10 cellular contexts compared by ENCODE assay signal in genomic region chr3:193620650-193621049, GRCh38. TPM values are rescaled to one million over a fixed set of nuclear protein-coding genes. Genes with fewer than 3 reads are reported as not detected.
DNase-seq lines count a peak whose midpoint lies in the region; ATAC-seq, FAIRE-seq and TF ChIP-seq lines count a peak whose summit lies in the region.
"Had no signal": no experiment of that assay in that cellular context is flagged by ENCODE, and none has a peak within 500 bp of the region (broad histone marks: within the 10 kb centered on the region; RNA-seq: fewer than 3 reads in every experiment).

No MANE protein-coding gene starts in this region.

- no peaks in the 10 kb centered on the region for H3K27me3 Mint-ChIP-seq in activated T-helper 2 cell treated with anti-CD3 and anti-CD28 coated beads, Interferon-gamma antibody, Interleukin-2, Interleukin-4, amounts not matched to agents 10 μg/mL and 5 μg/mL and 100 μg/mL, durations not matched to agents 14 hours and 24 hours and 36 hours (ENCODE audit: low read depth)
- H3K27me3 Mint-ChIP-seq: brain had no signal

- in situ Hi-C loops in HAP-1 (cut with MboI; ENCODE audit: low sequenced_read_pairs): no loop called here

- TF ChIP-seq CTCF in A549 (IDR thresholded peaks at IDR 0.05): no peak

- H2BK120ac ChIP-seq in mesendoderm (ENCODE audit: low read depth, low read length): no peak overlapping the region

- POLR2A ChIA-PET in A549 (lab: Yijun Ruan, JAX): no interaction called here

- DNase-seq in A549 (ENCODE audit: low read depth in 1 of 2, low spot score in 1 of 2) (peak in 1 of 2 experiments; percentile 1), NCI-H510A treated with DMSO at 0.1 percent for 48 hours (lab: John Stamatoyannopoulos, UW) (no peak), mesendoderm (no peak), HAP-1 (ENCODE audit: low spot score in 2 of 2) (no peak)
- no peak for DNase-seq in activated T-helper 2 cell treated with anti-CD3 and anti-CD28 coated beads, Interferon-gamma antibody, Interleukin-2, Interleukin-4, amounts not matched to agents 10 μg/mL and 5 μg/mL and 100 μg/mL, durations not matched to agents 14 hours and 24 hours and 36 hours (ENCODE audit: low spot score)
- DNase-seq in stimulated activated CD4-positive, alpha-beta T cell treated with anti-CD3 and anti-CD28 coated beads, Interleukin-2, amount 100 ng/mL, for 48 hours: no peak
- DNase-seq: CD8-positive, alpha-beta T cell had no signal

- H3K4me2 ChIP-seq in A549 (peak overlapping the region; percentile 32; the same call in 1 of the 3 replicates), mesendoderm (ENCODE audit: low read length) (no peak overlapping the region)

- ATAC-seq in A549: no peak
- ATAC-seq in GM18867 (IDR thresholded peaks at IDR 0.05; ENCODE audit: unreplicated experiment): peak; percentile 79
- peak; percentile 98 for ATAC-seq in HG02870 (IDR thresholded peaks at IDR 0.05; ENCODE audit: unreplicated experiment)
- ATAC-seq: CD8-positive, alpha-beta T cell had no signal

- no peak overlapping the region for H2AK5ac ChIP-seq in mesendoderm (ENCODE audit: low read length)

- no peak overlapping the region for H3K56ac ChIP-seq in mesendoderm (ENCODE audit: low read length)

- H3K9ac ChIP-seq in mesendoderm (ENCODE audit: low read length): no peak overlapping the region

- no peaks in the 10 kb centered on the region for H3K27me3 ChIP-seq in mesendoderm (ENCODE audit: insufficient read depth, low read length, poor library complexity)
- H3K27me3 ChIP-seq in HAP-1 (ENCODE audit: low read depth): no peaks in the 10 kb centered on the region

- no peak for FAIRE-seq in A549 (lab: Jason Lieb, UNC)

- no peaks in the 10 kb centered on the region for H3K9me3 Mint-ChIP-seq in activated T-helper 2 cell treated with anti-CD3 and anti-CD28 coated beads, Interferon-gamma antibody, Interleukin-2, Interleukin-4, amounts not matched to agents 10 μg/mL and 5 μg/mL and 100 μg/mL, durations not matched to agents 14 hours and 24 hours and 36 hours
- H3K9me3 Mint-ChIP-seq: brain; CD8-positive, alpha-beta T cell had no signal

- H3K4me1 ChIP-seq in A549 (peaks cover 11% of the 10 kb centered on the region), mesendoderm (ENCODE audit: control insufficient read depth, low read depth, low read length) (no peaks in the 10 kb centered on the region), HAP-1 (no peaks in the 10 kb centered on the region)

- H3K4me3 ChIP-seq in A549: no peak overlapping the region
- H3K4me3 ChIP-seq in mesendoderm (ENCODE audit: low read length): no peak overlapping the region
- no peak overlapping the region for H3K4me3 ChIP-seq in HAP-1

- H3K23ac ChIP-seq in mesendoderm (ENCODE audit: low read length): no peak overlapping the region

- no peak for TF ChIP-seq POLR2A in A549 (IDR thresholded peaks at IDR 0.05; ENCODE audit: low read length)

- TF ChIP-seq RAD21 in A549 (conservative IDR thresholded peaks at IDR 0.05 in 1 of 2, IDR thresholded peaks at IDR 0.05 in 1 of 2): no peak

- no peak overlapping the region for H2BK15ac ChIP-seq in mesendoderm (replicated peaks; ENCODE audit: low read depth)

- no peak overlapping the region for H3K18ac ChIP-seq in mesendoderm (ENCODE audit: low read length)

- H3K4me1 Mint-ChIP-seq in activated T-helper 2 cell treated with anti-CD3 and anti-CD28 coated beads, Interferon-gamma antibody, Interleukin-2, Interleukin-4, amounts not matched to agents 10 μg/mL and 5 μg/mL and 100 μg/mL, durations not matched to agents 14 hours and 24 hours and 36 hours (ENCODE audit: low read depth): peaks cover 40% of the 10 kb centered on the region

- H2BK5ac ChIP-seq in mesendoderm (ENCODE audit: low read length): no peak overlapping the region

- no peaks in the 10 kb centered on the region for H3K79me2 ChIP-seq in mesendoderm (ENCODE audit: control insufficient read depth, insufficient read depth, low read length)

- H4K5ac ChIP-seq in mesendoderm (ENCODE audit: low read length): no peak overlapping the region

- peaks cover 71% of the 10 kb centered on the region for H3K36me3 Mint-ChIP-seq in activated T-helper 2 cell treated with anti-CD3 and anti-CD28 coated beads, Interferon-gamma antibody, Interleukin-2, Interleukin-4, amounts not matched to agents 10 μg/mL and 5 μg/mL and 100 μg/mL, durations not matched to agents 14 hours and 24 hours and 36 hours (ENCODE audit: low read depth)

- intact Hi-C loops in activated T-helper 2 cell treated with anti-CD3 and anti-CD28 coated beads, Interferon-gamma antibody, Interleukin-2, Interleukin-4, amounts not matched to agents 10 μg/mL and 5 μg/mL and 100 μg/mL, durations not matched to agents 14 hours and 24 hours and 36 hours (cut with micrococcal nuclease): no loop called here

- H3K4ac ChIP-seq in mesendoderm (ENCODE audit: low read depth, low read length): no peak overlapping the region

- CTCF ChIA-PET in A549 (lab: Yijun Ruan, JAX): no interaction called here

- H3K27ac ChIP-seq in A549 (no peak overlapping the region), mesendoderm (ENCODE audit: low read depth, low read length) (no peak overlapping the region)

- H3K4me3 Mint-ChIP-seq in activated T-helper 2 cell treated with anti-CD3 and anti-CD28 coated beads, Interferon-gamma antibody, Interleukin-2, Interleukin-4, amounts not matched to agents 10 μg/mL and 5 μg/mL and 100 μg/mL, durations not matched to agents 14 hours and 24 hours and 36 hours (ENCODE audit: low read depth): peak overlapping the region; percentile 14
- H3K4me3 Mint-ChIP-seq: brain; CD8-positive, alpha-beta T cell had no signal

- peak overlapping the region; percentile 71 for H3K27ac Mint-ChIP-seq in activated T-helper 2 cell treated with anti-CD3 and anti-CD28 coated beads, Interferon-gamma antibody, Interleukin-2, Interleukin-4, amounts not matched to agents 10 μg/mL and 5 μg/mL and 100 μg/mL, durations not matched to agents 14 hours and 24 hours and 36 hours

- TF ChIP-seq EP300 in A549 (IDR thresholded peaks at IDR 0.05): no peak

- no peaks in the 10 kb centered on the region for H3K79me1 ChIP-seq in mesendoderm (ENCODE audit: low read length)

- H3K36me3 ChIP-seq in mesendoderm (ENCODE audit: control insufficient read depth, insufficient read depth, low read length) (no peaks in the 10 kb centered on the region), HAP-1 (replicated peaks) (peaks cover 41% of the 10 kb centered on the region)

- H3K9me3 ChIP-seq in A549 (no peaks in the 10 kb centered on the region), HAP-1 (no peaks in the 10 kb centered on the region)

- H4K8ac ChIP-seq in mesendoderm (ENCODE audit: low read depth, low read length): no peak overlapping the region

TF ChIP-seq in A549, 52 proteins besides CTCF, POLR2A, EP300 and RAD21:
- TF ChIP-seq MAZ (IDR thresholded peaks at IDR 0.05; ENCODE audit: borderline replicate concordance, low read depth, low read length): no peak
- no peak for TF ChIP-seq FOSL2 (IDR thresholded peaks at IDR 0.05)
- peak; percentile 44 for TF ChIP-seq FOSL2 (CRISPR knock-in tag; IDR thresholded peaks at IDR 0.05)

RNA-seq across cellular contexts. Expression of gene OPA1, which starts 27.6 kb away (rescaled TPM):
- polyA plus RNA-seq in A549 (2011; rRNA removed): 50.4 and 54.4 TPM in 2 replicates
- 8.4 and 9.1 TPM in 2 replicates for polyA plus RNA-seq in A549 (2012; cell fraction: cytosol; rRNA removed)
- 5.4 and 7.9 TPM in 2 replicates for polyA plus RNA-seq in A549 (2012; cell fraction: nucleus; rRNA removed)
- 29.6 to 36.4 TPM (median 31.7 TPM) in 3 replicates for polyA plus RNA-seq in A549 (2017; fragmentation: RNase III; extraction: RNeasy Plus Mini Kit Qiagen cat#74134 plus additional on column Dnase treatment)
- polyA minus RNA-seq in A549 (2011; rRNA and poly(A)+ RNA removed): 46.2 and 54.7 TPM in 2 replicates
- total RNA-seq in activated T-helper 2 cell treated with anti-CD3 and anti-CD28 coated beads, Interferon-gamma antibody, Interleukin-2, Interleukin-4, amounts not matched to agents 10 μg/mL and 5 μg/mL and 100 μg/mL, durations not matched to agents 14 hours and 24 hours and 36 hours: 105 and 118 TPM in 2 replicates
- 56.6 TPM for polyA plus RNA-seq in mesendoderm (2013, experiment 1 of 2)
- polyA plus RNA-seq in mesendoderm (2013, experiment 2 of 2): 54.1 TPM

Comparison
In these comparisons a context has a peak if more than half of its experiments do, and no peak if none do; other contexts are left out.
1. ATAC-seq: peak in GM18867 (single experiment) and HG02870 (single experiment); none in A549 (0 of 2).